1 cellular context compared by ENCODE assay signal in genomic region chr15:66953523-66954229, GRCh38.
TF ChIP-seq lines count a peak whose summit lies in the region.

No MANE protein-coding gene starts in this region.

TF ChIP-seq in GM23338, 12 proteins besides CTCF, POLR2A, EP300 and RAD21 (continued from another document):
- TF ChIP-seq, protein P1, sequence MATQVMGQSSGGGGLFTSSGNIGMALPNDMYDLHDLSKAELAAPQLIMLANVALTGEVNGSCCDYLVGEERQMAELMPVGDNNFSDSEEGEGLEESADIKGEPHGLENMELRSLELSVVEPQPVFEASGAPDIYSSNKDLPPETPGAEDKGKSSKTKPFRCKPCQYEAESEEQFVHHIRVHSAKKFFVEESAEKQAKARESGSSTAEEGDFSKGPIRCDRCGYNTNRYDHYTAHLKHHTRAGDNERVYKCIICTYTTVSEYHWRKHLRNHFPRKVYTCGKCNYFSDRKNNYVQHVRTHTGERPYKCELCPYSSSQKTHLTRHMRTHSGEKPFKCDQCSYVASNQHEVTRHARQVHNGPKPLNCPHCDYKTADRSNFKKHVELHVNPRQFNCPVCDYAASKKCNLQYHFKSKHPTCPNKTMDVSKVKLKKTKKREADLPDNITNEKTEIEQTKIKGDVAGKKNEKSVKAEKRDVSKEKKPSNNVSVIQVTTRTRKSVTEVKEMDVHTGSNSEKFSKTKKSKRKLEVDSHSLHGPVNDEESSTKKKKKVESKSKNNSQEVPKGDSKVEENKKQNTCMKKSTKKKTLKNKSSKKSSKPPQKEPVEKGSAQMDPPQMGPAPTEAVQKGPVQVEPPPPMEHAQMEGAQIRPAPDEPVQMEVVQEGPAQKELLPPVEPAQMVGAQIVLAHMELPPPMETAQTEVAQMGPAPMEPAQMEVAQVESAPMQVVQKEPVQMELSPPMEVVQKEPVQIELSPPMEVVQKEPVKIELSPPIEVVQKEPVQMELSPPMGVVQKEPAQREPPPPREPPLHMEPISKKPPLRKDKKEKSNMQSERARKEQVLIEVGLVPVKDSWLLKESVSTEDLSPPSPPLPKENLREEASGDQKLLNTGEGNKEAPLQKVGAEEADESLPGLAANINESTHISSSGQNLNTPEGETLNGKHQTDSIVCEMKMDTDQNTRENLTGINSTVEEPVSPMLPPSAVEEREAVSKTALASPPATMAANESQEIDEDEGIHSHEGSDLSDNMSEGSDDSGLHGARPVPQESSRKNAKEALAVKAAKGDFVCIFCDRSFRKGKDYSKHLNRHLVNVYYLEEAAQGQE (IDR thresholded peaks at IDR 0.05; ENCODE audit: unreplicated experiment): no peak
